Comparison of ENCODE assay signal across 14 cellular contexts in the genomic region with DNA sequence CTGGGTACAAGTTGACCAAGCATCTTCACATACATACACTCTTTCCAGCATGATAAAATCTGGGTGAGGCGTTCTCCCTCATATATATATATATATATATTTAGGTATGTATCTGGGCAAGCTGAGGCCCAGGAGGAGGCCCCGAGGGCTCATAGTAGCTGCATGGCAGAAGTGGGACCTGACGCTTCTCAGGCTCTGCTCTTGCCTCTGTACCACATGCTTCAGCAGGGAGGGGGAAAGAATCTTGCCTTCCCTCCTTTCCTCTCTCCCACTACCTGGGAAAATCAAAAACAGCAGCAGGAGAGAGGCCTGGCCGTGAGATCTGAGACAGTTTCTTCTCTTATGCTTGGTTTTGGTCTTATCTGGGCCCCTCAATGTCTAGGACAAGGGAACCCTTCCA. TPM values are rescaled to one million over a fixed set of nuclear protein-coding genes. Genes with fewer than 3 reads are reported as not detected.
DNase-seq lines count a peak whose midpoint lies in the region; ATAC-seq, FAIRE-seq and TF ChIP-seq lines count a peak whose summit lies in the region.
"Had no signal": no experiment of that assay in that cellular context is flagged by ENCODE, and none has a peak within 500 bp of the region (broad histone marks: within the 10 kb centered on the region; RNA-seq: fewer than 3 reads in every experiment).

No MANE protein-coding gene starts in this region.

- H3K27ac ChIP-seq in A549 (no peak overlapping the region), SK-N-MC (peak overlapping the region; percentile 94), right cardiac atrium (ENCODE audit: low read length) (no peak overlapping the region), neuronal stem cell (replicated peaks; ENCODE audit: low read length) (no peak overlapping the region), WERI-Rb-1 (no peak overlapping the region)

- intact Hi-C loops in right cardiac atrium (cut with DNase I): no loop called here

- TF ChIP-seq RAD21 in A549 (conservative IDR thresholded peaks at IDR 0.05 in 1 of 2, IDR thresholded peaks at IDR 0.05 in 1 of 2): no peak

- DNase-seq in A549 (ENCODE audit: low read depth in 1 of 2, low spot score in 1 of 2): no peak
- no peak for DNase-seq in SK-N-MC (ENCODE audit: low read depth, low spot score)
- no peak for DNase-seq in right cardiac atrium
- DNase-seq in neuronal stem cell (ENCODE audit: low spot score): no peak
- no peak for DNase-seq in SKM-1 treated with dmso at 0.1 percent for 144 hours (lab: John Stamatoyannopoulos, UW; ENCODE audit: unreplicated experiment)
- no peak for DNase-seq in WERI-Rb-1
- DNase-seq: SHP77 treated with DMSO at 0.1 percent for 48 hours had no signal

- H2AK5ac ChIP-seq in neuronal stem cell (ENCODE audit: low read depth, low read length): no peak overlapping the region

- POLR2A ChIA-PET in A549 (lab: Yijun Ruan, JAX): no interaction called here

- CTCF ChIA-PET in A549 (lab: Yijun Ruan, JAX): interaction anchor here (0.8 to 10.0 kb wide), 27 partner anchors 8 to 493 kb away, joined by 3 to 100 read pairs (median 4); a partner anchor contains a TSS

- H3K18ac ChIP-seq in neuronal stem cell (ENCODE audit: low read length): no peak overlapping the region

- peak in 1 of 2 experiments; percentile 34; a peak in 3 of 6 replicates for ATAC-seq in A549
- ATAC-seq in GM19324 (IDR thresholded peaks at IDR 0.05; ENCODE audit: low FRiP score, unreplicated experiment): peak; percentile 8
- peak; percentile 20 for ATAC-seq in HG02938 (IDR thresholded peaks at IDR 0.05; ENCODE audit: unreplicated experiment)
- no peak for ATAC-seq in right cardiac atrium

- peak overlapping the region; percentile 39; the same call in 1 of the 3 replicates for H3K4me2 ChIP-seq in A549
- no peak overlapping the region for H3K4me2 ChIP-seq in neuronal stem cell (ENCODE audit: insufficient read depth, low read length, poor library complexity, severe bottlenecking)

- no peak overlapping the region for H2BK12ac ChIP-seq in neuronal stem cell (ENCODE audit: low read length)

- no peak for TF ChIP-seq CTCF in A549 (IDR thresholded peaks at IDR 0.05)
- TF ChIP-seq CTCF in WERI-Rb-1 (IDR thresholded peaks at IDR 0.05; ENCODE audit: low read depth, low read length): no peak

- H4K8ac ChIP-seq in neuronal stem cell (ENCODE audit: low read depth, low read length): no peak overlapping the region

- H2BK120ac ChIP-seq in neuronal stem cell (ENCODE audit: low read depth, low read length): no peak overlapping the region

- H3K9ac ChIP-seq in SK-N-MC (ENCODE audit: insufficient read length) (peak overlapping the region; percentile 9), neuronal stem cell (ENCODE audit: low read depth, low read length, poor library complexity) (no peak overlapping the region)

- H3K79me1 ChIP-seq in neuronal stem cell (ENCODE audit: low read depth, low read length): no peaks in the 10 kb centered on the region

- no peak overlapping the region for H2BK5ac ChIP-seq in neuronal stem cell (ENCODE audit: low read length)

- no peaks in the 10 kb centered on the region for H3K9me3 ChIP-seq in A549
- H3K9me3 ChIP-seq in SK-N-MC (ENCODE audit: low read depth, low read length): no peaks in the 10 kb centered on the region
- H3K9me3 ChIP-seq in right cardiac atrium (ENCODE audit: control insufficient read depth, low read length): no peaks in the 10 kb centered on the region
- no peaks in the 10 kb centered on the region for H3K9me3 ChIP-seq in neuronal stem cell (replicated peaks in 1 of 2; ENCODE audit: control insufficient read depth in 2 of 2, insufficient read depth in 1 of 2, low read depth in 1 of 2, low read length in 2 of 2)
- no peaks in the 10 kb centered on the region for H3K9me3 ChIP-seq in WERI-Rb-1 (ENCODE audit: severe bottlenecking)
- H3K9me3 ChIP-seq: tibial nerve had no signal

- H3K4me1 ChIP-seq in A549: no peaks in the 10 kb centered on the region
- no peaks in the 10 kb centered on the region for H3K4me1 ChIP-seq in right cardiac atrium (ENCODE audit: control insufficient read depth, insufficient read depth, low read length)
- H3K4me1 ChIP-seq in neuronal stem cell (ENCODE audit: control insufficient read depth in 2 of 2, insufficient read depth in 1 of 2, low read depth in 1 of 2, low read length in 2 of 2): peaks cover 0 to 17% of the 10 kb centered on the region in 2 donors

- WGBS in A549 (ENCODE audit: missing lambda C conversion rate): 33% methylated on average over 4 of the region's 4 CpGs
- 51% methylated on average over 4 of the region's 4 CpGs for WGBS in right cardiac atrium
- WGBS in neuronal stem cell (ENCODE audit: extremely low coverage in 2 of 2, insufficient read length in 2 of 2, insufficient replicate concordance in 1 of 2), 2 donors: no CpG with 5 or more reads among the region's 4 CpGs

- H3K27me3 ChIP-seq in right cardiac atrium (ENCODE audit: control insufficient read depth, insufficient read depth): no peaks in the 10 kb centered on the region
- peaks cover 0 to 16% (median 0%) of the 10 kb centered on the region in 3 experiments for H3K27me3 ChIP-seq in neuronal stem cell (ENCODE audit: control insufficient read depth in 3 of 3, insufficient read depth in 3 of 3, low read depth in 1 of 3, low read length in 3 of 3)
- H3K27me3 ChIP-seq in WERI-Rb-1 (ENCODE audit: insufficient read depth, low read depth, severe bottlenecking): peaks cover 25% of the 10 kb centered on the region

- no peak overlapping the region for H2AFZ ChIP-seq in neuronal stem cell (ENCODE audit: low read length)

- H3K4ac ChIP-seq in neuronal stem cell (ENCODE audit: low read length): no peak overlapping the region

- TF ChIP-seq EP300 in A549 (IDR thresholded peaks at IDR 0.05): no peak

- no peak overlapping the region for H4K91ac ChIP-seq in neuronal stem cell (ENCODE audit: low read depth, low read length, poor library complexity)

- peaks cover 87% of the 10 kb centered on the region for H3K36me3 ChIP-seq in SK-N-MC (ENCODE audit: insufficient read depth, low read length)
- H3K36me3 ChIP-seq in neuronal stem cell (replicated peaks in 1 of 2; ENCODE audit: control insufficient read depth in 2 of 2, insufficient read depth in 2 of 2, low read length in 2 of 2): no peaks in the 10 kb centered on the region
- H3K36me3 ChIP-seq in WERI-Rb-1: no peaks in the 10 kb centered on the region

- FAIRE-seq in A549 (lab: Jason Lieb, UNC): no peak
- FAIRE-seq: D721Med, endometrium, TTC549 had no signal

- no peak overlapping the region for H3K23ac ChIP-seq in neuronal stem cell (ENCODE audit: low read depth, low read length, poor library complexity)

- H3K4me3 ChIP-seq in A549 (no peak overlapping the region), SK-N-MC (no peak overlapping the region), right cardiac atrium (ENCODE audit: low read length) (no peak overlapping the region), neuronal stem cell (ENCODE audit: low read length in 2 of 2) (no peak overlapping the region), WERI-Rb-1 (ENCODE audit: low read depth, low read length) (no peak overlapping the region)
- H3K4me3 ChIP-seq: tibial nerve had no signal

- no peak overlapping the region for H3K14ac ChIP-seq in neuronal stem cell (ENCODE audit: low read length)

- TF ChIP-seq POLR2A in A549 (IDR thresholded peaks at IDR 0.05; ENCODE audit: low read length): no peak

- H2BK15ac ChIP-seq in neuronal stem cell (ENCODE audit: low read length): no peak overlapping the region

TF ChIP-seq in A549, 52 proteins besides CTCF, POLR2A, EP300 and RAD21 (continues in another document):
- TF ChIP-seq, protein P1, sequence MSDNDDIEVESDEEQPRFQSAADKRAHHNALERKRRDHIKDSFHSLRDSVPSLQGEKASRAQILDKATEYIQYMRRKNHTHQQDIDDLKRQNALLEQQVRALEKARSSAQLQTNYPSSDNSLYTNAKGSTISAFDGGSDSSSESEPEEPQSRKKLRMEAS (IDR thresholded peaks at IDR 0.05): no peak
- no peak for TF ChIP-seq HDAC2 (IDR thresholded peaks at IDR 0.05)
- TF ChIP-seq POLR2AphosphoS2 (conservative IDR thresholded peaks at IDR 0.05; ENCODE audit: low read length): no peak

RNA-seq across cellular contexts. Expression of a gene that starts 9.2 kb away (rescaled TPM):
- not detected in 2 replicates for polyA plus RNA-seq in A549 (2011; rRNA removed)
- polyA plus RNA-seq in A549 (2012; cell fraction: cytosol; rRNA removed): 0.01 and 0.03 TPM in 2 replicates
- polyA plus RNA-seq in A549 (2012; cell fraction: nucleus; rRNA removed): not detected in 2 replicates
- 0.09 TPM in 1 of 3 replicates, not detected in the others for polyA plus RNA-seq in A549 (2017; fragmentation: RNase III; extraction: RNeasy Plus Mini Kit Qiagen cat#74134 plus additional on column Dnase treatment)
- 0.10 TPM in 1 of 2 replicates, not detected in the other for polyA minus RNA-seq in A549 (2011; rRNA and poly(A)+ RNA removed)
- 100 to 1,000 TPM; 122 to 190 (median 161) TPM for total RNA-seq in right cardiac atrium
- polyA plus RNA-seq in right cardiac atrium: 210 TPM
- polyA plus RNA-seq in neuronal stem cell (2013, experiment 1 of 2): 23.3 TPM
- 25.6 TPM for polyA plus RNA-seq in neuronal stem cell (2013, experiment 2 of 2)

RNA-seq across cellular contexts. Expression of a gene that starts 29.9 kb away (rescaled TPM):
- polyA plus RNA-seq in A549 (2011; rRNA removed) (0.08 TPM in 1 of 2 replicates, not detected in the other), A549 (2017; fragmentation: RNase III; extraction: RNeasy Plus Mini Kit Qiagen cat#74134 plus additional on column Dnase treatment) (0.04 to 0.05 TPM in 2 of 3 replicates, not detected in the other), right cardiac atrium (2.6 TPM)
- polyA plus RNA-seq in A549 (2012; cell fraction: cytosol; rRNA removed): 0.03 TPM in 2 replicates
- 0.05 and 0.07 TPM in 2 replicates for polyA plus RNA-seq in A549 (2012; cell fraction: nucleus; rRNA removed)
- 0.25 TPM in 1 of 2 replicates, not detected in the other for polyA minus RNA-seq in A549 (2011; rRNA and poly(A)+ RNA removed)
- 1 to 10 TPM; 1.0 to 3.1 (median 1.6) TPM for total RNA-seq in right cardiac atrium
- 3.9 TPM for polyA plus RNA-seq in neuronal stem cell (2013, experiment 1 of 2)
- polyA plus RNA-seq in neuronal stem cell (2013, experiment 2 of 2): 4.1 TPM

RNA-seq across cellular contexts. Expression of a gene that starts 55.4 kb away (rescaled TPM):
- polyA plus RNA-seq in A549 (2011; rRNA removed) (not detected in 2 replicates), A549 (2017; fragmentation: RNase III; extraction: RNeasy Plus Mini Kit Qiagen cat#74134 plus additional on column Dnase treatment) (not detected in 3 replicates), right cardiac atrium (not detected)
- not detected in 2 replicates for polyA plus RNA-seq in A549 (2012; cell fraction: cytosol; rRNA removed)
- polyA plus RNA-seq in A549 (2012; cell fraction: nucleus; rRNA removed): not detected in 2 replicates
- not detected in 2 replicates for polyA minus RNA-seq in A549 (2011; rRNA and poly(A)+ RNA removed)
- not detected for total RNA-seq in right cardiac atrium
- polyA plus RNA-seq in neuronal stem cell (2013, experiment 1 of 2): not detected
- polyA plus RNA-seq in neuronal stem cell (2013, experiment 2 of 2): not detected
- total RNA-seq: progenitor cell of endocrine pancreas, tibial nerve had no signal

Comparison
In these comparisons a context has a peak if more than half of its experiments do, and no peak if none do; other contexts are left out.
1. ATAC-seq: peak in GM19324 (single experiment) and HG02938 (single experiment); none in right cardiac atrium (0 of 2).
2. RNA of a gene that starts 9.2 kb away (polyA plus RNA-seq): 210 TPM in right cardiac atrium (single experiment); 0.01 to 0.09 TPM in A549; every median in the first group is over 100 times any median in the second.